ENCODE assay signal across 14 cellular contexts in genomic region chr12:115542656-115543055, GRCh38.
"Had no signal": no experiment of that assay in that cellular context is flagged by ENCODE, and none has a peak within 500 bp of the region (broad histone marks: within the 10 kb centered on the region; RNA-seq: fewer than 3 reads in every experiment).

No MANE protein-coding gene starts in this region.

- DNase-seq: activated B cell treated with CpG ODN at 0.5 μM for 24 hours; activated CD4-positive, alpha-beta T cell treated with anti-CD3 and anti-CD28 coated beads for 48 hours; activated CD8-positive, alpha-beta memory T cell treated with anti-CD3 and anti-CD28 coated beads, Interleukin-2, amount 50 U/mL, for 4 hours; activated CD8-positive, alpha-beta T cell treated with anti-CD3 and anti-CD28 coated beads, Interleukin-2, amount 10 ng/mL, durations not matched to agents 7 days and 5 days; activated effector memory CD4-positive, alpha-beta T cell treated with anti-CD3 and anti-CD28 coated beads, Interleukin-2, amount 50 U/mL, for 16 hours; activated T-cell treated with anti-CD3 and anti-CD28 coated beads, Interleukin-2, amount 50 U/mL, for 48 hours; glutamatergic neuron; hypothalamus; kidney glomerular epithelial cell; nephron progenitor cell; occipital lobe; right cardiac atrium; stimulated activated naive CD8-positive, alpha-beta T cell treated with anti-CD3 and anti-CD28 coated beads, Interleukin-15, Interleukin-2, amounts not matched to agents 100 U/mL and 50 U/mL, for 24 hours had no signal

- FAIRE-seq: colon had no signal

- ATAC-seq: activated CD8-positive, alpha-beta T cell treated with anti-CD3 and anti-CD28 coated beads, Interleukin-2, amount 10 ng/mL, durations not matched to agents 7 days and 5 days; right cardiac atrium; stimulated activated naive CD8-positive, alpha-beta T cell treated with anti-CD3 and anti-CD28 coated beads, Interleukin-15, Interleukin-2, amounts not matched to agents 100 U/mL and 50 U/mL, for 24 hours had no signal
